Comparison of ENCODE assay signal across 14 cellular contexts in the genomic region with DNA sequence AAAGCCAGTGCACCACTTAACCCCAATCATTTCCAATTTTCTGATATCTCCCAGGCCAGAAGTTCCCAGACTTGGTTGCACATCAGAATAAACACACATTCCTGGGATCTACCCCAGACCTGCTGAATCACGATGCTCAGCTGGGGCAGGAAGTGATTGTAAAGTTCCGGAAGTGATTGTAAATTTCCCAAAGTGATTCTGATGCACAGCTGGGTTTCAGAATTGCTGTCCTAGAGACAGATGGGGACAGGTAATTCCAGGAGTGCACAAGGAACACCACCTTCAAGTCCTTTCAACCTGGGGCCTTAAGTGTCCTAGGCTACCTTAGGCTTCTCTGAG.
DNase-seq lines count a peak whose midpoint lies in the region; ATAC-seq and TF ChIP-seq lines count a peak whose summit lies in the region.
"Had no signal": no experiment of that assay in that cellular context is flagged by ENCODE, and none has a peak within 500 bp of the region (broad histone marks: within the 10 kb centered on the region; RNA-seq: fewer than 3 reads in every experiment).

No MANE protein-coding gene starts in this region.

- H3K4me2 ChIP-seq in fibroblast of lung (ENCODE audit: extremely low read depth, insufficient read depth, low read length) (peak overlapping the region; percentile 50), skeletal muscle satellite cell (ENCODE audit: low read length) (peak overlapping the region; percentile 33)

- H3K27ac ChIP-seq in fibroblast of lung (ENCODE audit: insufficient read depth, low read length), result peak overlapping the region; percentile 66
- H3K27ac ChIP-seq: testis had no signal

- H3K9me3 ChIP-seq in fibroblast of lung (ENCODE audit: control insufficient read depth, insufficient read depth, low read depth, low read length), result no peaks in the 10 kb centered on the region
- no peaks in the 10 kb centered on the region for H3K9me3 ChIP-seq in skeletal muscle satellite cell (replicated peaks; ENCODE audit: low read length)
- H3K9me3 ChIP-seq: testis had no signal

- no peak for TF ChIP-seq CTCF in fibroblast of lung (conservative IDR thresholded peaks at IDR 0.05 in 1 of 2, IDR thresholded peaks at IDR 0.05 in 1 of 2; ENCODE audit: low read depth in 1 of 2, low read length in 2 of 2)

- H3K27me3 ChIP-seq in fibroblast of lung (ENCODE audit: control insufficient read depth, insufficient read depth, low read length), result no peaks in the 10 kb centered on the region
- H3K27me3 ChIP-seq in skeletal muscle satellite cell (ENCODE audit: control insufficient read depth, insufficient read depth, low read length), result no peaks in the 10 kb centered on the region
- H3K27me3 ChIP-seq: cardiac muscle cell, testis had no signal

- no peaks in the 10 kb centered on the region for H4K20me1 ChIP-seq in fibroblast of lung (ENCODE audit: control insufficient read depth, extremely low read depth, insufficient read depth, low read length)

- H2AFZ ChIP-seq in fibroblast of lung (ENCODE audit: low read length), result peak overlapping the region; percentile 34

- H3K4me3 ChIP-seq in fibroblast of lung (replicated peaks in 1 of 4; ENCODE audit: control extremely low read depth in 1 of 4, insufficient read depth in 1 of 4, low read depth in 3 of 4, low read length in 4 of 4) (no peak overlapping the region), skeletal muscle satellite cell (ENCODE audit: low read length) (no peak overlapping the region)
- H3K4me3 ChIP-seq: cardiac muscle cell, testis had no signal

- H3K4me1 ChIP-seq in fibroblast of lung (ENCODE audit: control insufficient read depth, extremely low read depth, insufficient read depth, low read length) (peaks cover 18% of the 10 kb centered on the region), skeletal muscle satellite cell (ENCODE audit: control insufficient read depth, insufficient read depth, low read length) (peaks cover 17% of the 10 kb centered on the region)

- peak; percentile 43 for DNase-seq in ELR (ENCODE audit: low read depth)
- DNase-seq in NCI-H69 (lab: John Stamatoyannopoulos, UW), result peak; percentile 13
- DNase-seq in fibroblast of lung (ENCODE audit: low read depth in 2 of 2), result peak in 1 of 2 donors; percentile 51
- DNase-seq in NCI-H128 (lab: John Stamatoyannopoulos, UW; ENCODE audit: unreplicated experiment), result no peak
- DNase-seq in stimulated activated CD4-positive, alpha-beta T cell treated with anti-CD3 and anti-CD28 coated beads, Interleukin-2, amount 100 ng/mL, for 24 hours, result no peak
- DNase-seq: CD4-positive, CD25-positive, alpha-beta regulatory T cell; endodermal cell; NCI-H1048; OCI-M1; T-cell; testis had no signal

- H3K9ac ChIP-seq in fibroblast of lung (ENCODE audit: insufficient read depth, low read length) (no peak overlapping the region), skeletal muscle satellite cell (ENCODE audit: low read depth, low read length) (no peak overlapping the region)

- H3K36me3 ChIP-seq in fibroblast of lung (ENCODE audit: control insufficient read depth, insufficient read depth, low read length) (no peaks in the 10 kb centered on the region), skeletal muscle satellite cell (ENCODE audit: insufficient read depth, low read length) (no peaks in the 10 kb centered on the region)
- H3K36me3 ChIP-seq: cardiac muscle cell had no signal

- no peaks in the 10 kb centered on the region for H3K79me2 ChIP-seq in fibroblast of lung (ENCODE audit: control insufficient read depth, insufficient read depth, low read length)

- ATAC-seq in activated CD4-positive, CD25-positive, alpha-beta regulatory T cell treated with anti-CD3 and anti-CD28 coated beads, Interleukin-2, amount 50 U/mL, for 24 hours, result no peak
- ATAC-seq: T-cell had no signal

Comparison
In these comparisons a context has a peak if more than half of its experiments do, and no peak if none do; other contexts are left out.
1. DNase-seq: peak in ELR (single experiment) and NCI-H69 (single experiment); none in NCI-H128 (single experiment) and stimulated activated CD4-positive, alpha-beta T cell treated with anti-CD3 and anti-CD28 coated beads, Interleukin-2, amount 100 ng/mL, for 24 hours (0 of 2).